Comparison of ENCODE assay signal across 1 cellular context in genomic region chr19:38115264-38115802, GRCh38.
TF ChIP-seq lines count a peak whose summit lies in the region.

No MANE protein-coding gene starts in this region.

TF ChIP-seq in H1, 55 proteins besides CTCF, POLR2A, EP300 and RAD21:
- TF ChIP-seq SIX5 (IDR thresholded peaks at IDR 0.05; ENCODE audit: low read depth, low read length): no peak
- TF ChIP-seq CEBPB (IDR thresholded peaks at IDR 0.05; ENCODE audit: low read depth, low read length): no peak
- no peak for TF ChIP-seq SUZ12 (IDR thresholded peaks at IDR 0.05; ENCODE audit: low read length)
- TF ChIP-seq SAP30 (IDR thresholded peaks at IDR 0.05; ENCODE audit: insufficient read depth, insufficient replicate concordance, low read length): no peak
- no peak for TF ChIP-seq RXRA (IDR thresholded peaks at IDR 0.05; ENCODE audit: insufficient read depth, low read depth, low read length)
- no peak for TF ChIP-seq POLR2AphosphoS5 (IDR thresholded peaks at IDR 0.05; ENCODE audit: low read depth, low read length)
- TF ChIP-seq CREB1 (IDR thresholded peaks at IDR 0.05): no peak
- no peak for TF ChIP-seq EGR1 (IDR thresholded peaks at IDR 0.05; ENCODE audit: borderline replicate concordance, low read depth, low read length)
- TF ChIP-seq PHF8 (conservative IDR thresholded peaks at IDR 0.05; ENCODE audit: low read depth, low read length): no peak
- TF ChIP-seq FOSL1 (IDR thresholded peaks at IDR 0.05; ENCODE audit: insufficient read depth, low read depth, low read length): no peak
- no peak for TF ChIP-seq JUND (IDR thresholded peaks at IDR 0.05; ENCODE audit: low read length)
- TF ChIP-seq POU5F1 (IDR thresholded peaks at IDR 0.05; ENCODE audit: low read depth, low read length): no peak
- TF ChIP-seq HDAC6 (IDR thresholded peaks at IDR 0.05; ENCODE audit: low read depth, low read length): no peak
- no peak for TF ChIP-seq JUN (IDR thresholded peaks at IDR 0.05; ENCODE audit: low read depth, low read length)
- TF ChIP-seq GTF2F1 (IDR thresholded peaks at IDR 0.05; ENCODE audit: borderline replicate concordance, low read depth, low read length): no peak
- no peak for TF ChIP-seq ASH2L (IDR thresholded peaks at IDR 0.05; ENCODE audit: low read length)
